In the genomic region with DNA sequence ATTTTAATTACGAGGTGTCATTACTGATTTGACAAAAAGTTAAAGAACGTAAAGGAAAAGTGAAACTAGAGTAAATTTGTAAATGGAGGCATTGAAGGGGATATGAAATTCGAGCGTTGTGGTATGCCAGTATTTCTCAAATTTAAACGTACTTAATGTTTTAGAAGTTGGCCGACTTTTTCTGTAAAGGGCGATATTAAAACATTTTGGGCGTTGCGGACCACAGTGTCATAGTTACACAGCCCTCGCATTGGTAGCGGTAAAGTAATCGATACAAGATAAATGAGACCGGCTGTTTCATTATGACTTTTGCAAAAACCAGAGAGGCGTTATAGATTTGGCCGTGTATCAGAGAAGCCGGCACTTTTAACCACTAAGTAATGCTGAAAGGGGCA, we compare ENCODE assay signal across 1 cellular context.
A peak's percentile ranks its signal among the peaks of the same experiment; 100 is the strongest.
TF ChIP-seq lines count a peak whose summit lies in the region.

No MANE protein-coding gene starts in this region.

TF ChIP-seq in H1, 55 proteins besides CTCF, POLR2A, EP300 and RAD21:
- TF ChIP-seq RXRA (IDR thresholded peaks at IDR 0.05; ENCODE audit: insufficient read depth, low read depth, low read length) = no peak
- TF ChIP-seq SAP30 (IDR thresholded peaks at IDR 0.05; ENCODE audit: insufficient read depth, insufficient replicate concordance, low read length) = peak; percentile 17
- TF ChIP-seq CHD7 (IDR thresholded peaks at IDR 0.05; ENCODE audit: insufficient replicate concordance, low read length) = peak; percentile 20
